21 cellular contexts compared by ENCODE assay signal in the genomic region with DNA sequence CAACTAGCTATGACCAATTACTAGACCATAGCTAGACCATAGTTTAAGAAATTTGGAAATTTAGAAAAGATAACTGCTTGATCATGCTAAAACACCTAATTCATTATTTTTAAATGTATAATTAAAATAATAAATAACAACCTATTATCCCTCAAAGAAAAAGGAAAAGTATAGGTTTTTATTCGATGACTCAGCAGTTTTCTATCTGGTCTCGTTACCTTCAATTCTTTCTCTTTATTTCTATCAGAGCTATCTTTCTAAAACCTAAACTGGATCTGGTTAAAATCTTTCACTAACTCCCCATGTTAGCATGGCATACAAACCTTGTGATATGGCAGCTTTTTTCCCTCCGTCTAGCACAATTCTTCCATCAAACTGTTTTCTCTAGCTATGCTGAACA. TPM values are rescaled to one million over a fixed set of nuclear protein-coding genes. Genes with fewer than 3 reads are reported as not detected.
DNase-seq lines count a peak whose midpoint lies in the region; ATAC-seq and TF ChIP-seq lines count a peak whose summit lies in the region.
"Had no signal": no experiment of that assay in that cellular context is flagged by ENCODE, and none has a peak within 500 bp of the region (broad histone marks: within the 10 kb centered on the region; RNA-seq: fewer than 3 reads in every experiment).

No MANE protein-coding gene starts in this region.

- no peak overlapping the region for H3K4me2 ChIP-seq in SK-N-SH
- no peak overlapping the region for H3K4me2 ChIP-seq in GM23338
- H3K4me2 ChIP-seq: BLaER1 treated with 17β-estradiol and CSF1 and Interleukin-3, amounts not matched to agents 10 nM and 100 nM had no signal

- H3K4me3 Mint-ChIP-seq in GM23338 (no peak overlapping the region), WTC11 (no peak overlapping the region), neural crest cell (no peak overlapping the region)
- H3K4me3 Mint-ChIP-seq: CD14-positive monocyte; CD4-positive, alpha-beta T cell; HFFc6 had no signal

- H3K27me3 Mint-ChIP-seq in GM23338 (ENCODE audit: insufficient read depth, low read depth, poor library complexity) (peaks cover 3% of the 10 kb centered on the region), WTC11 (ENCODE audit: low read depth) (no peaks in the 10 kb centered on the region), neural crest cell (ENCODE audit: low read depth) (no peaks in the 10 kb centered on the region)
- H3K27me3 Mint-ChIP-seq: CD4-positive, alpha-beta T cell had no signal

- H4K20me1 ChIP-seq in SK-N-SH (ENCODE audit: insufficient read depth) = no peaks in the 10 kb centered on the region
- no peaks in the 10 kb centered on the region for H4K20me1 ChIP-seq in GM23338 (replicated peaks; ENCODE audit: insufficient read depth)
- H4K20me1 ChIP-seq: BLaER1 treated with 17β-estradiol and CSF1 and Interleukin-3, amounts not matched to agents 10 nM and 100 nM had no signal

- H3K4me1 Mint-ChIP-seq in GM23338 (no peaks in the 10 kb centered on the region; the same call in 2 of the 3 replicates), WTC11 (peaks cover 2% of the 10 kb centered on the region; the same call in 1 of the 2 replicates), neural crest cell (no peaks in the 10 kb centered on the region)

- H2AFZ ChIP-seq in SK-N-SH (ENCODE audit: low read depth) (no peak overlapping the region), GM23338 (no peak overlapping the region)

- peaks cover 24% of the 10 kb centered on the region for H3K36me3 Mint-ChIP-seq in GM23338 (ENCODE audit: low read depth)
- peaks cover 19% of the 10 kb centered on the region for H3K36me3 Mint-ChIP-seq in WTC11
- peaks cover 44% of the 10 kb centered on the region for H3K36me3 Mint-ChIP-seq in neural crest cell (ENCODE audit: low read depth)

- CTCF ChIA-PET in SK-N-SH (lab: Yijun Ruan, JAX) = interaction anchor here (1.6 to 2.1 kb wide), 2 partner anchors 20 to 189 kb away, joined by 4 to 6 read pairs; no protein-coding TSS in a partner anchor
- CTCF ChIA-PET in WTC11 (lab: Charles Lee) = interaction anchor here (0.7 to 0.9 kb wide), 2 partner anchors 171 to 189 kb away, joined by 3 to 4 read pairs; no protein-coding TSS in a partner anchor

- in situ Hi-C loops in G401 (cut with HindIII; ENCODE audit: low sequenced_read_pairs) = no loop called here

- H3K4me3 ChIP-seq in SK-N-SH (ENCODE audit: low read depth in 2 of 2, low read length in 1 of 2) (no peak overlapping the region), GM23338 (no peak overlapping the region), right cardiac atrium (ENCODE audit: low read length) (no peak overlapping the region)
- H3K4me3 ChIP-seq: BLaER1 treated with 17β-estradiol and CSF1 and Interleukin-3, amounts not matched to agents 10 nM and 100 nM; HAP-1 had no signal

- no peak for TF ChIP-seq EP300 in SK-N-SH (IDR thresholded peaks at IDR 0.05; ENCODE audit: borderline replicate concordance in 1 of 2, low read depth in 1 of 2, low read length in 1 of 2)

- no peak overlapping the region for H3K27ac ChIP-seq in SK-N-SH (ENCODE audit: low read depth in 2 of 2, low read length in 1 of 2)
- no peak overlapping the region for H3K27ac ChIP-seq in GM23338 (ENCODE audit: low read depth)
- H3K27ac ChIP-seq in right cardiac atrium (ENCODE audit: low read length) = no peak overlapping the region
- H3K27ac ChIP-seq: 22Rv1; BLaER1 treated with 17β-estradiol and CSF1 and Interleukin-3, amounts not matched to agents 10 nM and 100 nM had no signal

- intact Hi-C loops in right cardiac atrium (cut with DNase I) = no loop called here

- no peaks in the 10 kb centered on the region; the same call in 1 of the 3 replicates for H3K9me3 Mint-ChIP-seq in GM23338
- peaks cover 17% of the 10 kb centered on the region for H3K9me3 Mint-ChIP-seq in WTC11
- H3K9me3 Mint-ChIP-seq in neural crest cell = peaks cover 8% of the 10 kb centered on the region
- H3K9me3 Mint-ChIP-seq: HFFc6 had no signal

- H3K79me2 ChIP-seq in SK-N-SH (ENCODE audit: insufficient read depth) (peaks cover 47% of the 10 kb centered on the region), GM23338 (replicated peaks; ENCODE audit: insufficient read depth) (no peaks in the 10 kb centered on the region)

- H3K27me3 ChIP-seq in SK-N-SH (ENCODE audit: insufficient read depth) (no peaks in the 10 kb centered on the region), GM23338 (ENCODE audit: insufficient read depth) (no peaks in the 10 kb centered on the region), right cardiac atrium (ENCODE audit: control insufficient read depth, insufficient read depth) (no peaks in the 10 kb centered on the region)
- H3K27me3 ChIP-seq: BE2C; BLaER1 treated with 17β-estradiol and CSF1 and Interleukin-3, amounts not matched to agents 10 nM and 100 nM had no signal

- TF ChIP-seq RAD21 in SK-N-SH (IDR thresholded peaks at IDR 0.05; ENCODE audit: low read length) = no peak

- no peak overlapping the region for H3K9ac ChIP-seq in SK-N-SH
- H3K9ac ChIP-seq: BLaER1 treated with 17β-estradiol and CSF1 and Interleukin-3, amounts not matched to agents 10 nM and 100 nM had no signal

- H3F3A ChIP-seq in SK-N-SH (replicated peaks; ENCODE audit: insufficient read depth) (peaks cover 11% of the 10 kb centered on the region), GM23338 (replicated peaks; ENCODE audit: low read depth) (no peaks in the 10 kb centered on the region)

- DNase-seq in SK-N-SH (no peak), GM23338 (ENCODE audit: low spot score) (no peak), WTC11 (ENCODE audit: low spot score) (no peak), neural crest cell (ENCODE audit: low read depth, low spot score) (no peak), right cardiac atrium (no peak), G401 (ENCODE audit: low spot score) (no peak), anterior cingulate cortex (lab: John Stamatoyannopoulos, UW) (no peak)
- DNase-seq: ACHN; AML-193; BE2C; Caco-2; CD4-positive, alpha-beta T cell; DMS153; DND-41; GF-D8; HFFc6 had no signal

- TF ChIP-seq CTCF in SK-N-SH (IDR thresholded peaks at IDR 0.05) (no peak), GM23338 (conservative IDR thresholded peaks at IDR 0.05; ENCODE audit: low read depth in 2 of 2) (no peak), WTC11 (IDR thresholded peaks at IDR 0.05) (no peak), neural crest cell (conservative IDR thresholded peaks at IDR 0.05) (no peak)

- POLR2A ChIA-PET in SK-N-SH (lab: Yijun Ruan, JAX) = no interaction called here
- POLR2A ChIA-PET in WTC11 (lab: Charles Lee) = interaction anchor here (0.7 kb wide), 1 partner anchor 21 kb away, joined by 3 read pairs; no protein-coding TSS in a partner anchor

- H3K4me1 ChIP-seq in SK-N-SH (ENCODE audit: control insufficient read depth in 1 of 2, insufficient read depth in 2 of 2, low read depth in 1 of 2, low read length in 1 of 2) (no peaks in the 10 kb centered on the region; a peak in 1 of 4 replicates), GM23338 (ENCODE audit: insufficient read depth) (no peaks in the 10 kb centered on the region), right cardiac atrium (ENCODE audit: control insufficient read depth, insufficient read depth, low read length) (no peaks in the 10 kb centered on the region)
- H3K4me1 ChIP-seq: BE2C; BLaER1 treated with 17β-estradiol and CSF1 and Interleukin-3, amounts not matched to agents 10 nM and 100 nM; Caco-2; HAP-1 had no signal

- WGBS in SK-N-SH (ENCODE audit: low lambda C conversion rate) = 96% methylated on average over 3 of the region's 3 CpGs
- 98% methylated on average over 3 of the region's 3 CpGs for WGBS in right cardiac atrium

- H3K9me2 ChIP-seq in SK-N-SH = no peaks in the 10 kb centered on the region
- H3K9me2 ChIP-seq in GM23338 (ENCODE audit: insufficient read depth) = no peaks in the 10 kb centered on the region

- 0 out of 2 replicates have a peak, but pooled peaks cover 4% of the 10 kb centered on the region for H3K9me3 ChIP-seq in SK-N-SH
- no peaks in the 10 kb centered on the region for H3K9me3 ChIP-seq in right cardiac atrium (ENCODE audit: control insufficient read depth, low read length)
- H3K9me3 ChIP-seq: BE2C, Caco-2 had no signal

- ATAC-seq in SK-N-SH treated with all-trans-retinoic acid at 6 μM for 48 hours (no peak), GM23338 (no peak), WTC11 (no peak), right cardiac atrium (no peak)

- H3K27ac Mint-ChIP-seq in GM23338 = peak overlapping the region; percentile 75
- peak overlapping the region; percentile 78; the same call in 1 of the 2 replicates for H3K27ac Mint-ChIP-seq in WTC11
- peak overlapping the region; percentile 50 for H3K27ac Mint-ChIP-seq in neural crest cell (ENCODE audit: unreplicated experiment)
- H3K27ac Mint-ChIP-seq: CD4-positive, alpha-beta T cell; HFFc6 had no signal

- H3K36me3 ChIP-seq in SK-N-SH (replicated peaks in 1 of 2; ENCODE audit: control insufficient read depth in 1 of 2, insufficient read depth in 2 of 2, low read length in 1 of 2) (peaks cover 0 to 30% of the 10 kb centered on the region in 2 experiments), GM23338 (ENCODE audit: insufficient read depth) (no peaks in the 10 kb centered on the region)
- H3K36me3 ChIP-seq: BE2C, HAP-1 had no signal

TF ChIP-seq in SK-N-SH treated with all-trans-retinoic acid at 6 μM for 48 hours, 23 proteins besides CTCF, POLR2A, EP300 and RAD21 (continues in another document):
- TF ChIP-seq RARB (CRISPR knock-in tag; IDR thresholded peaks at IDR 0.05) = no peak

TF ChIP-seq in SK-N-SH, 30 proteins besides CTCF, POLR2A, EP300 and RAD21 (continues in another document):
- no peak for TF ChIP-seq NRF1 (IDR thresholded peaks at IDR 0.05; ENCODE audit: low read depth, low read length)

TF ChIP-seq in GM23338, 12 proteins besides CTCF, POLR2A, EP300 and RAD21 (continues in another document):
- TF ChIP-seq CREB1 (CRISPR knock-in tag; IDR thresholded peaks at IDR 0.05; ENCODE audit: low read depth) = no peak

RNA-seq across cellular contexts. Expression of a gene that starts 27.3 kb away (rescaled TPM):
- 37.2 and 85.7 TPM in 2 replicates for polyA plus RNA-seq in SK-N-SH (2012; rRNA removed)
- 43.3 and 50.5 TPM in 2 replicates for polyA plus RNA-seq in SK-N-SH (2012; cell fraction: cytosol; rRNA removed)
- 64.0 and 84.5 TPM in 2 replicates for polyA plus RNA-seq in SK-N-SH (2012; cell fraction: nucleus; rRNA removed)
- 18.5 and 42.6 TPM in 2 replicates for total RNA-seq in GM23338 (2014; rRNA removed; shearing (Covaris generic))
- 22.2 and 23.5 TPM in 2 replicates for polyA plus RNA-seq in GM23338 (2016; fragmentation: Nextera tagmentation; extraction: Ambion mirVana)
- 23.6 to 27.6 TPM (median 27.5 TPM) in 3 replicates for total RNA-seq in WTC11 (2021)
- total RNA-seq in neural crest cell = 58.5 and 60.1 TPM in 2 replicates
- total RNA-seq in right cardiac atrium = 10 to 100 TPM; 12.7 to 17.5 (median 16.3) TPM
- 14.5 TPM for polyA plus RNA-seq in right cardiac atrium
- total RNA-seq in G401 (2014; rRNA removed; shearing (Covaris generic)) = 9.0 and 19.3 TPM in 2 replicates

RNA-seq across cellular contexts. Expression of a gene that starts 45.5 kb away (rescaled TPM):
- 6.7 and 10.9 TPM in 2 replicates for polyA plus RNA-seq in SK-N-SH (2012; rRNA removed)
- 7.5 and 9.4 TPM in 2 replicates for polyA plus RNA-seq in SK-N-SH (2012; cell fraction: cytosol; rRNA removed)
- polyA plus RNA-seq in SK-N-SH (2012; cell fraction: nucleus; rRNA removed) = 24.1 and 25.4 TPM in 2 replicates
- total RNA-seq in GM23338 (2014; rRNA removed; shearing (Covaris generic)) = 14.5 and 18.4 TPM in 2 replicates
- 6.0 and 6.4 TPM in 2 replicates for polyA plus RNA-seq in GM23338 (2016; fragmentation: Nextera tagmentation; extraction: Ambion mirVana)
- 27.6 to 39.5 TPM (median 28.0 TPM) in 3 replicates for total RNA-seq in WTC11 (2021)
- 23.5 and 24.5 TPM in 2 replicates for total RNA-seq in neural crest cell
- 10 to 100 TPM; 21.8 to 32.3 (median 29.2) TPM for total RNA-seq in right cardiac atrium
- 14.6 TPM for polyA plus RNA-seq in right cardiac atrium
- total RNA-seq in G401 (2014; rRNA removed; shearing (Covaris generic)) = 7.2 and 7.4 TPM in 2 replicates
- total RNA-seq: CD4-positive, alpha-beta T cell had no signal
- polyA plus RNA-seq: CD14-positive monocyte had no signal
